ENCODE assay signal across 8 cellular contexts in genomic region chr21:25639167-25639921, GRCh38. TPM values are rescaled to one million over a fixed set of nuclear protein-coding genes. Genes with fewer than 3 reads are reported as not detected.
A peak's percentile ranks its signal among the peaks of the same experiment; 100 is the strongest.
DNase-seq lines count a peak whose midpoint lies in the region; ATAC-seq and TF ChIP-seq lines count a peak whose summit lies in the region.

TSS of gene JAM2 (plus strand) at chr21:25639258. CDS start at chr21:25639822, 564 bp downstream.

- no peaks in the 10 kb centered on the region for H3K36me3 Mint-ChIP-seq in activated CD4-positive, alpha-beta T cell treated with anti-CD3 and anti-CD28 coated beads for 36 hours (ENCODE audit: low read depth)

- DNase-seq in D341Med (ENCODE audit: low spot score) (peak; percentile 81), HT1080 (ENCODE audit: low read depth) (peak; percentile 41), cortex of kidney (lab: John Stamatoyannopoulos, UW) (no peak)
- peak; percentile 66 for DNase-seq in activated CD4-positive, alpha-beta T cell treated with anti-CD3 and anti-CD28 coated beads for 36 hours
- peak; percentile 35 for DNase-seq in stimulated activated CD8-positive, alpha-beta memory T cell treated with anti-CD3 and anti-CD28 coated beads, Interleukin-12 subunit alpha, Interleukin-12 subunit beta, amount 100 ng/mL, for 4 hours (ENCODE audit: low read depth)

- H3K4me3 Mint-ChIP-seq in activated CD4-positive, alpha-beta T cell treated with anti-CD3 and anti-CD28 coated beads for 36 hours, result peak within 1 kb of the TSS; percentile 62

- peak in 1 of 2 donors; percentile 25 for TF ChIP-seq RAD21 in liver (IDR thresholded peaks at IDR 0.05)

- peak within 1 kb of the TSS; percentile 42 to 63 (median 45) for H3K4me3 ChIP-seq in liver (ENCODE audit: low read depth in 1 of 3, low read length in 3 of 3)

- H3K4me1 Mint-ChIP-seq in activated CD4-positive, alpha-beta T cell treated with anti-CD3 and anti-CD28 coated beads for 36 hours, result peaks cover 29% of the 10 kb centered on the region

- CTCF ChIA-PET in activated CD4-positive, alpha-beta T cell treated with anti-CD3 and anti-CD28 coated beads for 36 hours (lab: Charles Lee), result interaction anchor here (0.8 to 1.9 kb wide), 5 partner anchors 10 to 160 kb away, joined by 3 to 16 read pairs (median 4); partner anchors contain the start of gene MRPL39

- H3K27me3 Mint-ChIP-seq in activated CD4-positive, alpha-beta T cell treated with anti-CD3 and anti-CD28 coated beads for 36 hours, result peaks cover 49% of the 10 kb centered on the region

- no peaks in the 10 kb centered on the region for H3K9me3 Mint-ChIP-seq in activated CD4-positive, alpha-beta T cell treated with anti-CD3 and anti-CD28 coated beads for 36 hours (ENCODE audit: low read depth)

- H3K9ac ChIP-seq in liver (ENCODE audit: low read depth in 1 of 2, low read length in 2 of 2), result peak within 1 kb of the TSS in 1 of 2 donors; percentile 13

- H3K36me3 ChIP-seq in liver (ENCODE audit: control insufficient read depth in 4 of 4, insufficient read depth in 3 of 4, low read depth in 1 of 4, low read length in 3 of 4), result no peaks in the 10 kb centered on the region

- peak within 1 kb of the TSS; percentile 4 for H3K27ac Mint-ChIP-seq in activated CD4-positive, alpha-beta T cell treated with anti-CD3 and anti-CD28 coated beads for 36 hours

- WGBS in liver, result 1% methylated on average over 52 of the region's 52 CpGs

- H3K27ac ChIP-seq in cingulate gyrus (ENCODE audit: low read depth, low read length) (peak within 1 kb of the TSS; percentile 50), liver (ENCODE audit: low read depth in 1 of 2, low read length in 2 of 2) (peak within 1 kb of the TSS; percentile 38 to 43)

- POLR2A ChIA-PET in activated CD4-positive, alpha-beta T cell treated with anti-CD3 and anti-CD28 coated beads for 36 hours (lab: Charles Lee), result no interaction called here

- H3K27me3 ChIP-seq in liver (ENCODE audit: control insufficient read depth in 4 of 4, insufficient read depth in 4 of 4, low read length in 3 of 4), result peaks cover 0 to 8% (median 6%) of the 10 kb centered on the region in 4 donors

- intact Hi-C loops in activated CD4-positive, alpha-beta T cell treated with anti-CD3 and anti-CD28 coated beads for 36 hours (cut with DNase I, micrococcal nuclease), result loop anchor here (1.0 to 10.0 kb wide), 4 partner anchors 31 to 165 kb away; partner anchors contain the start of genes ATP5PF (in 1 of the 2) and GABPA (in 1 of the 2)

- H3K9me3 ChIP-seq in liver (ENCODE audit: control insufficient read depth in 4 of 4, low read length in 3 of 4), result no peaks in the 10 kb centered on the region

- peak; percentile 77 for ATAC-seq in GM21390 (IDR thresholded peaks at IDR 0.05; ENCODE audit: unreplicated experiment)
- ATAC-seq in activated CD4-positive, alpha-beta T cell treated with anti-CD3 and anti-CD28 coated beads for 36 hours, result peak; percentile 76

- H3K4me1 ChIP-seq in liver (ENCODE audit: control insufficient read depth in 4 of 4, insufficient read depth in 4 of 4, low read length in 3 of 4), result peaks cover 2 to 19% (median 12%) of the 10 kb centered on the region in 4 donors

- no peak for TF ChIP-seq CTCF in liver (IDR thresholded peaks at IDR 0.05; ENCODE audit: low read depth, low read length, missing input control)

TF ChIP-seq in liver, 16 proteins besides CTCF, POLR2A, EP300 and RAD21:
- TF ChIP-seq REST (IDR thresholded peaks at IDR 0.05) (no peak), YY1 (IDR thresholded peaks at IDR 0.05) (no peak), FOXA1 (IDR thresholded peaks at IDR 0.05) (no peak), GABPA (IDR thresholded peaks at IDR 0.05 in 1 of 2, conservative IDR thresholded peaks at IDR 0.05 in 1 of 2) (no peak), NR2F2 (IDR thresholded peaks at IDR 0.05) (no peak), EGR1 (IDR thresholded peaks at IDR 0.05; ENCODE audit: low read depth in 2 of 2) (no peak), FOXA2 (IDR thresholded peaks at IDR 0.05) (no peak), HNF4G (IDR thresholded peaks at IDR 0.05) (no peak), TAF1 (conservative IDR thresholded peaks at IDR 0.05) (no peak), SP1 (IDR thresholded peaks at IDR 0.05) (no peak), MAX (IDR thresholded peaks at IDR 0.05) (no peak), ATF3 (IDR thresholded peaks at IDR 0.05) (no peak), JUND (IDR thresholded peaks at IDR 0.05) (no peak), HNF4A (conservative IDR thresholded peaks at IDR 0.05) (no peak), ZBTB33 (IDR thresholded peaks at IDR 0.05) (no peak)
TF ChIP-seq in liver: peak in this region for 0.

RNA-seq across cellular contexts. Expression of gene JAM2, which starts in this region (rescaled TPM):
- total RNA-seq in HT1080 (2014; rRNA removed; shearing (Covaris generic)), result 0.08 TPM in 1 of 2 replicates, not detected in the other
- 0.13 and 0.51 TPM in 2 replicates for polyA plus RNA-seq in HT1080 (2015; cell fraction: cytosol; rRNA removed)
- polyA plus RNA-seq in HT1080 (2015; cell fraction: nucleus; rRNA removed), result 0.38 and 0.62 TPM in 2 replicates
- 1 to 10 TPM; 1.1 to 1.2 TPM for total RNA-seq in activated CD4-positive, alpha-beta T cell treated with anti-CD3 and anti-CD28 coated beads for 36 hours
- total RNA-seq in liver, result 1 to 10 TPM; 1.2 to 1.3 TPM
- polyA plus RNA-seq in liver, result 1 to 10 TPM in 1 of 2 donors, under 1 TPM in 1; 0.89 to 2.0 TPM

Comparison
In these comparisons a context has a peak if more than half of its experiments do, and no peak if none do; other contexts are left out.
1. Peak in DNase-seq in HT1080; RNA of the gene not detected or under 1 TPM.